In genomic region chr12:22500100-22500499, GRCh38 we compare ENCODE assay signal across 15 cellular contexts. TPM values are rescaled to one million over a fixed set of nuclear protein-coding genes. Genes with fewer than 3 reads are reported as not detected.
DNase-seq lines count a peak whose midpoint lies in the region; ATAC-seq and TF ChIP-seq lines count a peak whose summit lies in the region.
"Had no signal": no experiment of that assay in that cellular context is flagged by ENCODE, and none has a peak within 500 bp of the region (broad histone marks: within the 10 kb centered on the region; RNA-seq: fewer than 3 reads in every experiment).

No MANE protein-coding gene starts in this region.

- H3K79me2 ChIP-seq in mesendoderm (ENCODE audit: control insufficient read depth, insufficient read depth, low read length), result no peaks in the 10 kb centered on the region

- no peak overlapping the region for H2BK5ac ChIP-seq in mesendoderm (ENCODE audit: low read length)

- no peak overlapping the region for H3K18ac ChIP-seq in mesendoderm (ENCODE audit: low read length)

- H2BK120ac ChIP-seq in mesendoderm (ENCODE audit: low read depth, low read length), result no peak overlapping the region

- no peak overlapping the region for H2BK15ac ChIP-seq in mesendoderm (replicated peaks; ENCODE audit: low read depth)

- no peak for ATAC-seq in HG03039 (IDR thresholded peaks at IDR 0.05; ENCODE audit: unreplicated experiment)

- H4K8ac ChIP-seq in mesendoderm (ENCODE audit: low read depth, low read length), result no peak overlapping the region

- H3K27me3 ChIP-seq in HUES48 (ENCODE audit: control insufficient read depth, insufficient read depth, low read length) (no peaks in the 10 kb centered on the region), left ventricle myocardium inferior (ENCODE audit: low read depth) (no peaks in the 10 kb centered on the region), mesendoderm (ENCODE audit: insufficient read depth, low read length, poor library complexity) (no peaks in the 10 kb centered on the region)

- H2AK5ac ChIP-seq in mesendoderm (ENCODE audit: low read length), result no peak overlapping the region

- H3K27ac ChIP-seq in HUES48 (ENCODE audit: low read depth, low read length) (peak overlapping the region; percentile 27), left ventricle myocardium inferior (replicated peaks) (no peak overlapping the region), mesendoderm (ENCODE audit: low read depth, low read length) (no peak overlapping the region)
- H3K27ac ChIP-seq: C4-2B, HL-60 had no signal

- H3K9ac ChIP-seq in HUES48 (ENCODE audit: low read depth, low read length) (no peak overlapping the region), mesendoderm (ENCODE audit: low read length) (no peak overlapping the region)

- no CpG with 5 or more reads among the region's 4 CpGs for WGBS in mesendoderm (ENCODE audit: extremely low coverage, insufficient coverage, low lambda C conversion rate)

- DNase-seq in amniotic epithelial cell (ENCODE audit: low read depth), result peak; percentile 7
- peak; percentile 82 for DNase-seq in fibroblast of villous mesenchyme (ENCODE audit: low read depth)
- no peak for DNase-seq in left ventricle myocardium inferior
- no peak for DNase-seq in effector CD8-positive, alpha-beta T cell (lab: John Stamatoyannopoulos, UW)
- DNase-seq in mesendoderm, result no peak
- DNase-seq: ACHN; AML-193; Caco-2; CD4-positive, alpha-beta T cell; KBM-7 had no signal

- peaks cover 13% of the 10 kb centered on the region for H3K4me1 ChIP-seq in HUES48 (ENCODE audit: control insufficient read depth, insufficient read depth, low read length)
- no peaks in the 10 kb centered on the region for H3K4me1 ChIP-seq in left ventricle myocardium inferior
- H3K4me1 ChIP-seq in mesendoderm (ENCODE audit: control insufficient read depth, low read depth, low read length), result no peaks in the 10 kb centered on the region
- H3K4me1 ChIP-seq: Caco-2, HAP-1 had no signal

- H3K56ac ChIP-seq in mesendoderm (ENCODE audit: low read length), result no peak overlapping the region

- no peak overlapping the region for H3K4ac ChIP-seq in mesendoderm (ENCODE audit: low read depth, low read length)

- no peak overlapping the region for H4K5ac ChIP-seq in mesendoderm (ENCODE audit: low read length)

- no peaks in the 10 kb centered on the region for H3K9me3 ChIP-seq in HUES48 (ENCODE audit: control insufficient read depth, insufficient read depth, low read length)
- H3K9me3 ChIP-seq in left ventricle myocardium inferior (replicated peaks), result no peaks in the 10 kb centered on the region
- H3K9me3 ChIP-seq: Caco-2, HAP-1 had no signal

- no peak overlapping the region for H3K23ac ChIP-seq in mesendoderm (ENCODE audit: low read length)

- H3K79me1 ChIP-seq in mesendoderm (ENCODE audit: low read length), result no peaks in the 10 kb centered on the region

- H3K4me3 ChIP-seq in HUES48 (ENCODE audit: low read depth, low read length) (no peak overlapping the region), fibroblast of villous mesenchyme (ENCODE audit: low read depth, low read length) (no peak overlapping the region), left ventricle myocardium inferior (no peak overlapping the region), mesendoderm (ENCODE audit: low read length) (no peak overlapping the region)
- H3K4me3 ChIP-seq: HAP-1 had no signal

- intact Hi-C loops in left ventricle myocardium inferior (cut with micrococcal nuclease), result no loop called here

- H3K4me2 ChIP-seq in mesendoderm (ENCODE audit: low read length), result no peak overlapping the region

- H3K36me3 ChIP-seq in HUES48 (ENCODE audit: control insufficient read depth, insufficient read depth, low read length) (peaks cover 7% of the 10 kb centered on the region), left ventricle myocardium inferior (peaks cover 22% of the 10 kb centered on the region), mesendoderm (ENCODE audit: control insufficient read depth, insufficient read depth, low read length) (no peaks in the 10 kb centered on the region)
- H3K36me3 ChIP-seq: HAP-1 had no signal

- no peak for TF ChIP-seq CTCF in fibroblast of villous mesenchyme (IDR thresholded peaks at IDR 0.05; ENCODE audit: insufficient read depth, low read depth, low read length)
- TF ChIP-seq CTCF in left ventricle myocardium inferior (IDR thresholded peaks at IDR 0.05; ENCODE audit: borderline replicate concordance), result no peak

RNA-seq across cellular contexts. Expression of gene C2CD5, which starts 44.2 kb away (rescaled TPM):
- total RNA-seq in fibroblast of villous mesenchyme (18.4 and 22.0 TPM in 2 replicates), left ventricle myocardium inferior (22.5 TPM)
- polyA plus RNA-seq in mesendoderm (2013, experiment 1 of 2), result 25.2 TPM
- 24.9 TPM for polyA plus RNA-seq in mesendoderm (2013, experiment 2 of 2)

Comparison
In these comparisons a context has a peak if more than half of its experiments do, and no peak if none do; other contexts are left out.
1. DNase-seq: peak in amniotic epithelial cell (single experiment) and fibroblast of villous mesenchyme (single experiment); none in left ventricle myocardium inferior (single experiment), effector CD8-positive, alpha-beta T cell (single experiment) and mesendoderm (single experiment).